ENCODE assay signal across 8 cellular contexts in genomic region chr4:104491396-104491821, GRCh38. TPM values are rescaled to one million over a fixed set of nuclear protein-coding genes. Genes with fewer than 3 reads are reported as not detected.
DNase-seq lines count a peak whose midpoint lies in the region; TF ChIP-seq lines count a peak whose summit lies in the region.

No MANE protein-coding gene starts in this region.

- peaks cover 3% of the 10 kb centered on the region for H3K36me3 Mint-ChIP-seq in neural progenitor cell

- H3K9ac ChIP-seq in MM.1S (ENCODE audit: low read length), result peak overlapping the region; percentile 81
- H3K9ac ChIP-seq in neural progenitor cell, result peak overlapping the region; percentile 8

- peaks cover 5% of the 10 kb centered on the region for H3K27me3 Mint-ChIP-seq in neural progenitor cell (ENCODE audit: insufficient read depth, low read depth)

- DNase-seq in NCI-H2029 (lab: John Stamatoyannopoulos, UW) (peak; percentile 52), NCI-H2029 treated with DMSO at 0.1 percent for 48 hours (lab: John Stamatoyannopoulos, UW) (no peak), H7 (peak; percentile 70), MM.1S (no peak), fibroblast of villous mesenchyme (ENCODE audit: low read depth) (no peak), neural progenitor cell (ENCODE audit: low spot score) (peak; percentile 85), DMS79 (lab: John Stamatoyannopoulos, UW) (no peak)
- peak; percentile 29 to 45 for DNase-seq in activated T-cell treated with anti-CD3 and anti-CD28 coated beads, Interleukin-2, amount 50 U/mL, for 48 hours

- H3K79me2 ChIP-seq in MM.1S (ENCODE audit: low read length) (peaks cover 66% of the 10 kb centered on the region), neural progenitor cell (ENCODE audit: low read depth) (peaks cover 77% of the 10 kb centered on the region)

- H3F3A ChIP-seq in MM.1S (ENCODE audit: insufficient read depth, low read length), result peaks cover 91% of the 10 kb centered on the region
- H3F3A ChIP-seq in neural progenitor cell (ENCODE audit: low read depth), result peaks cover 59% of the 10 kb centered on the region

- peaks cover 24% of the 10 kb centered on the region for H3K4me1 ChIP-seq in MM.1S (ENCODE audit: low read length)
- H3K4me1 ChIP-seq in neural progenitor cell, result peaks cover 56% of the 10 kb centered on the region

- peak overlapping the region; percentile 92 for H3K27ac Mint-ChIP-seq in neural progenitor cell

- H3K4me1 Mint-ChIP-seq in neural progenitor cell, result peaks cover 63% of the 10 kb centered on the region

- H3K36me3 ChIP-seq in H7 (replicated peaks; ENCODE audit: control insufficient read depth, insufficient read depth, low read length) (no peaks in the 10 kb centered on the region), MM.1S (replicated peaks; ENCODE audit: insufficient read depth, low read length) (no peaks in the 10 kb centered on the region), neural progenitor cell (no peaks in the 10 kb centered on the region)

- H4K20me1 ChIP-seq in MM.1S (ENCODE audit: insufficient read depth, low read length) (no peaks in the 10 kb centered on the region), neural progenitor cell (ENCODE audit: low read depth) (peaks cover 16% of the 10 kb centered on the region)

- H3K4me2 ChIP-seq in MM.1S (ENCODE audit: low read depth, low read length) (peak overlapping the region; percentile 75), neural progenitor cell (peak overlapping the region; percentile 93)

- H2AFZ ChIP-seq in MM.1S (ENCODE audit: low read length), result 0 out of 2 replicates have a peak overlapping the region, but pooled peaks have one; percentile 25
- H2AFZ ChIP-seq in neural progenitor cell (replicated peaks), result no peak overlapping the region

- TF ChIP-seq CTCF in MM.1S (IDR thresholded peaks at IDR 0.05; ENCODE audit: low read length) (no peak), fibroblast of villous mesenchyme (IDR thresholded peaks at IDR 0.05; ENCODE audit: insufficient read depth, low read depth, low read length) (no peak), neural progenitor cell (IDR thresholded peaks at IDR 0.05) (peak; percentile 19)

- H3K9me3 Mint-ChIP-seq in neural progenitor cell, result no peaks in the 10 kb centered on the region

- H3K9me3 ChIP-seq in MM.1S (replicated peaks; ENCODE audit: insufficient read depth, low read length) (no peaks in the 10 kb centered on the region), neural progenitor cell (ENCODE audit: low read depth) (no peaks in the 10 kb centered on the region)

- H3K9me2 ChIP-seq in MM.1S (replicated peaks; ENCODE audit: insufficient read depth, low read length), result no peaks in the 10 kb centered on the region

- H3K27ac ChIP-seq in MM.1S (ENCODE audit: low read length) (peak overlapping the region; percentile 98), neural progenitor cell (peak overlapping the region; percentile 95)

- H3K27me3 ChIP-seq in H7 (ENCODE audit: control insufficient read depth, insufficient read depth, low read length), result peaks cover 1% of the 10 kb centered on the region
- no peaks in the 10 kb centered on the region for H3K27me3 ChIP-seq in MM.1S (replicated peaks; ENCODE audit: insufficient read depth, low read length)
- H3K27me3 ChIP-seq in neural progenitor cell, result no peaks in the 10 kb centered on the region

- peak overlapping the region; percentile 97 for H3K4me3 Mint-ChIP-seq in neural progenitor cell

- H3K4me3 ChIP-seq in H7 (ENCODE audit: insufficient read depth, low read depth, low read length) (peak overlapping the region; percentile 83), MM.1S (ENCODE audit: low read length) (peak overlapping the region; percentile 68), fibroblast of villous mesenchyme (ENCODE audit: low read depth, low read length) (peak overlapping the region; percentile 57), neural progenitor cell (peak overlapping the region; percentile 68)

RNA-seq across cellular contexts. Expression of gene CXXC4, which starts 3.3 kb away (rescaled TPM):
- total RNA-seq in H7 (2014; rRNA removed; shearing (Covaris generic)), result 0.67 and 0.83 TPM in 2 replicates
- total RNA-seq in fibroblast of villous mesenchyme, result 0.32 and 0.43 TPM in 2 replicates
- 23.6 and 40.2 TPM in 2 replicates for total RNA-seq in neural progenitor cell (ENCODE audit: low replicate concordance)

Comparison
In these comparisons a context has a peak if more than half of its experiments do, and no peak if none do; other contexts are left out.
1. DNase-seq: peak in NCI-H2029 (single experiment), H7 (single experiment), activated T-cell treated with anti-CD3 and anti-CD28 coated beads, Interleukin-2, amount 50 U/mL, for 48 hours (2 of 2) and neural progenitor cell (single experiment); none in NCI-H2029 treated with DMSO at 0.1 percent for 48 hours (single experiment), MM.1S (single experiment), fibroblast of villous mesenchyme (single experiment) and DMS79 (single experiment).
2. RNA of gene CXXC4, which starts 3.3 kb away (total RNA-seq): 23.6 to 40.2 TPM in neural progenitor cell; 0.67 to 0.83 TPM in H7 and 0.32 to 0.43 TPM in fibroblast of villous mesenchyme; every median in the first group is over 10 times any median in the second.
3. Peak in every context shown above with its lines, with median percentiles within 50 percentile points of each other: H3K4me3 ChIP-seq.